ENCODE assay signal across 19 cellular contexts in the genomic region with DNA sequence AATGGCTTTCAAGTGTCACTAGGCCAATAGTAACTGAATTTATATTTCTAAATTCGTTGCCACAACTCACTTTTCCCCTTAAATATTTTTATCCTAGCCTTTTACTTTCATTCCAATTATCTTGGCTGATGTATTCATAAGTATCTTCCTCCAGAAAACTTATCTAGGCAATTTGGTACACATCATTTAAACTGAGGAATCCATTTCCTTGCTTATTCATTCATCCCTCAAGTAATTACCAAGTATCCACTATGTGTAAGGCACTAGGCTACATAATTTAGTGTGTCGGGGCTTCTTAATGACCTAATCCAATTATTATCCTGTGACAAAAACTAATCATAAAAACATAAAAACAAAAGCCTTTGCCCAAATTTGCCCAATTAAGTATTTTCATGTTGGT.
"Had no signal": no experiment of that assay in that cellular context is flagged by ENCODE, and none has a peak within 500 bp of the region (broad histone marks: within the 10 kb centered on the region; RNA-seq: fewer than 3 reads in every experiment).

No MANE protein-coding gene starts in this region.

- DNase-seq: activated CD4-positive, alpha-beta T cell treated with anti-CD3 and anti-CD28 coated beads, Interleukin-2, amount 50 U/mL, for 48 hours; activated CD8-positive, alpha-beta memory T cell treated with anti-CD3 and anti-CD28 coated beads, Interleukin-2, amount 50 U/mL, for 48 hours; activated naive CD4-positive, alpha-beta T cell treated with Interleukin-2 at 50 U/mL for 16 hours; activated naive CD8-positive, alpha-beta T cell treated with anti-CD3 and anti-CD28 coated beads, Interleukin-2, amount 10 ng/mL, durations not matched to agents 7 days and 5 days; activated T-cell treated with anti-CD3 and anti-CD28 coated beads, Interleukin-2, amount 50 U/mL, for 48 hours; amygdala; caudate nucleus; effector CD4-positive, alpha-beta T cell; heart right ventricle; midbrain; natural killer cell; retina; sigmoid colon; spleen; stimulated activated CD4-positive, alpha-beta T cell treated with anti-CD3 and anti-CD28 coated beads, Interleukin-4, amount 100 ng/mL, for 24 hours; stimulated activated naive CD4-positive, alpha-beta T cell treated with Interleukin-2 at 50 U/mL for 16 hours; T-cell; upper lobe of left lung had no signal

- H3K9me3 ChIP-seq: heart right ventricle, sigmoid colon, spleen, upper lobe of left lung had no signal

- H3K27ac ChIP-seq: brain microvascular endothelial cell, heart right ventricle, sigmoid colon, upper lobe of left lung had no signal

- H3K27me3 ChIP-seq: brain microvascular endothelial cell, heart right ventricle, sigmoid colon, upper lobe of left lung had no signal

- H3K4me3 ChIP-seq: heart right ventricle, sigmoid colon, spleen, upper lobe of left lung had no signal

- H3K36me3 ChIP-seq: brain microvascular endothelial cell, heart right ventricle, sigmoid colon, spleen, upper lobe of left lung had no signal

- H3K4me1 ChIP-seq: heart right ventricle, sigmoid colon, spleen, upper lobe of left lung had no signal

- ATAC-seq: heart right ventricle, natural killer cell, T-cell had no signal
